Comparison of ENCODE assay signal across 7 cellular contexts in the genomic region with DNA sequence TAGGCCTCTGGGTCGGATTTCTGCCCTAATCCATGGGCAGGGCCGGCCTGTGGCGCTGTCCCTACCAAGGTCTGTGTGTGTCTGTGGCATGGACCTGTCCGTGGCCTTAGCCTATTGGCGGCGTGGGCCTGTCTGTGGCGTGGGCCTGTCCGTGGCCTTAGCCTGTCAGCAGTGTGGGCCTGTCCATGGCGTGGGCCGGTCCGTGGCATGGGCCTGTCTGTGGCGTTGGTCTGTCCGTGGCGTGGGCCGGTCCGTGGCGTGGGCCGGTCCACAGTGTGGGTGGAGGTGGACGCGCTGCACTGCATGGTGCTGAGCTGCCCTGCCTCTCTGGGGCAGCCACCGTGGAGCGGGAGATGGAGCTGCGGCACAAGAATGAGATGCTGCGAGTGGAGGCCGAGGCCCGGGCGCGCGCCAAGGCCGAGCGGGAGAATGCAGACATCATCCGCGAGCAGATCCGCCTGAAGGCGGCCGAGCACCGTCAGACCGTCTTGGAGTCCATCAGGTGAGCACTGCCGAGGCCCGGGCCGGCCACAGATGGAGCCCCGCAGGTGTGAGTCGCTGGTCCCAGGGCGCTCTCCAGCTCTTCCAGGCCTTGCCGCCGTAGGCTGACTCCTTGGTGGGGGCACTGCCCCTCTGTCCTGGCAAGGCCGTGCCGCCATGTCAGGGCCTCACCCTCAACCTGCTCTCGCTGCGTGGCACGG. TPM values are rescaled to one million over a fixed set of nuclear protein-coding genes. Genes with fewer than 3 reads are reported as not detected.
DNase-seq lines count a peak whose midpoint lies in the region; ATAC-seq, FAIRE-seq and TF ChIP-seq lines count a peak whose summit lies in the region.
"Not testable (repeated sequence)": the region's sequence is repeated elsewhere in the genome, so short reads cannot be mapped to it uniquely, and the experiment has no call there.
"Had no signal": no experiment of that assay in that cellular context is flagged by ENCODE, and none has a peak within 500 bp of the region (broad histone marks: within the 10 kb centered on the region; RNA-seq: fewer than 3 reads in every experiment).

No MANE protein-coding gene starts in this region.

- 99% methylated on average over 21 of the region's 51 CpGs for WGBS in HepG2 (ENCODE audit: low lambda C conversion rate)

- H3K27ac Mint-ChIP-seq in GM23338; activated naive CD8-positive, alpha-beta T cell treated with anti-CD3 and anti-CD28 coated beads, Interleukin-2, amount 50 U/mL, for 24 hours; naive thymus-derived CD4-positive, alpha-beta T cell: not testable (repeated sequence)

- DNase-seq in GM23338 (ENCODE audit: low spot score); activated naive CD8-positive, alpha-beta T cell treated with anti-CD3 and anti-CD28 coated beads, Interleukin-2, amount 50 U/mL, for 24 hours; HepG2 (ENCODE audit: low spot score); naive thymus-derived CD4-positive, alpha-beta T cell; upper lobe of right lung: not testable (repeated sequence)
- peak; percentile 45 for DNase-seq in Right ventricle myocardium inferior (ENCODE audit: missing footprints)

- not testable (repeated sequence) for H3K27me3 ChIP-seq in GM23338 (ENCODE audit: insufficient read depth); HepG2 (ENCODE audit: control insufficient read depth in 1 of 2, insufficient read depth in 2 of 2, low read length in 2 of 2); naive thymus-derived CD4-positive, alpha-beta T cell (ENCODE audit: control insufficient read depth in 2 of 2, insufficient read depth in 2 of 2, low read length in 2 of 2); upper lobe of right lung

- H3K4me3 ChIP-seq in GM23338; HepG2 (replicated peaks in 1 of 3; ENCODE audit: insufficient read depth in 1 of 3, low read depth in 2 of 3, low read length in 3 of 3); naive thymus-derived CD4-positive, alpha-beta T cell (ENCODE audit: low read length); upper lobe of right lung: not testable (repeated sequence)

- not testable (repeated sequence) for H4K20me1 ChIP-seq in GM23338 (replicated peaks; ENCODE audit: insufficient read depth); HepG2 (ENCODE audit: insufficient read depth, low read length)

- POLR2A ChIA-PET in HepG2 (lab: Yijun Ruan, JAX); naive thymus-derived CD4-positive, alpha-beta T cell (lab: Charles Lee): not testable (repeated sequence)

- TF ChIP-seq POLR2A in HepG2 (IDR thresholded peaks at IDR 0.05; ENCODE audit: insufficient read depth in 1 of 2, low read depth in 2 of 2, low read length in 2 of 2): not testable (repeated sequence)

- H3K27me3 Mint-ChIP-seq in GM23338 (ENCODE audit: insufficient read depth, low read depth, poor library complexity); activated naive CD8-positive, alpha-beta T cell treated with anti-CD3 and anti-CD28 coated beads, Interleukin-2, amount 50 U/mL, for 24 hours; naive thymus-derived CD4-positive, alpha-beta T cell: not testable (repeated sequence)

- not testable (repeated sequence) for FAIRE-seq in HepG2 (lab: Jason Lieb, UNC)

- TF ChIP-seq RAD21 in HepG2 (CRISPR knock-in tag; IDR thresholded peaks at IDR 0.05): not testable (repeated sequence)

- not testable (repeated sequence) for H3K4me2 ChIP-seq in GM23338; HepG2 (ENCODE audit: low read depth, low read length)

- not testable (repeated sequence) for H3K9me3 Mint-ChIP-seq in GM23338; activated naive CD8-positive, alpha-beta T cell treated with anti-CD3 and anti-CD28 coated beads, Interleukin-2, amount 50 U/mL, for 24 hours; naive thymus-derived CD4-positive, alpha-beta T cell

- H3K36me3 ChIP-seq in GM23338 (ENCODE audit: insufficient read depth): not testable (repeated sequence)
- H3K36me3 ChIP-seq in HepG2 (replicated peaks in 1 of 2; ENCODE audit: control insufficient read depth in 1 of 2, insufficient read depth in 2 of 2, low read length in 2 of 2): peaks cover 11 to 33% of the 10 kb centered on the region in 2 experiments; a peak in 4 of 5 replicates
- peaks cover 0 to 36% (median 0%) of the 10 kb centered on the region in 3 experiments for H3K36me3 ChIP-seq in naive thymus-derived CD4-positive, alpha-beta T cell (ENCODE audit: control insufficient read depth in 2 of 3, insufficient read depth in 3 of 3, low read length in 3 of 3)
- H3K36me3 ChIP-seq in upper lobe of right lung: peaks cover 25% of the 10 kb centered on the region

- H2AFZ ChIP-seq in GM23338; HepG2 (ENCODE audit: low read length): not testable (repeated sequence)

- H3K4me1 Mint-ChIP-seq in GM23338; activated naive CD8-positive, alpha-beta T cell treated with anti-CD3 and anti-CD28 coated beads, Interleukin-2, amount 50 U/mL, for 24 hours; naive thymus-derived CD4-positive, alpha-beta T cell: not testable (repeated sequence)

- not testable (repeated sequence) for H3K27ac ChIP-seq in GM23338 (ENCODE audit: low read depth); HepG2 (ENCODE audit: extremely low read length, insufficient read depth, low read length); naive thymus-derived CD4-positive, alpha-beta T cell (ENCODE audit: low read depth, low read length); upper lobe of right lung

- not testable (repeated sequence) for H3K9ac ChIP-seq in HepG2 (ENCODE audit: insufficient read depth, low read depth, low read length)

- in situ Hi-C loops in HepG2 (cut with HindIII; ENCODE audit: extremely low pct_ligation_motif_present, low pct_unique_long_range_greater_than_20kb): not testable (repeated sequence)

- not testable (repeated sequence) for TF ChIP-seq CTCF in GM23338 (conservative IDR thresholded peaks at IDR 0.05; ENCODE audit: low read depth in 2 of 2); HepG2 (CRISPR knock-in tag; IDR thresholded peaks at IDR 0.05); upper lobe of right lung (IDR thresholded peaks at IDR 0.05)

- peaks cover 28% of the 10 kb centered on the region for H3K36me3 Mint-ChIP-seq in GM23338 (ENCODE audit: low read depth)
- peaks cover 18% of the 10 kb centered on the region for H3K36me3 Mint-ChIP-seq in activated naive CD8-positive, alpha-beta T cell treated with anti-CD3 and anti-CD28 coated beads, Interleukin-2, amount 50 U/mL, for 24 hours (ENCODE audit: low read depth)
- H3K36me3 Mint-ChIP-seq in naive thymus-derived CD4-positive, alpha-beta T cell: peaks cover 0 to 11% (median 0%) of the 10 kb centered on the region in 5 donors

- CTCF ChIA-PET in HepG2 (lab: Yijun Ruan, JAX; ENCODE audit: low intra/inter-chr PET ratio, low total read pairs); naive thymus-derived CD4-positive, alpha-beta T cell (lab: Charles Lee): not testable (repeated sequence)

- intact Hi-C loops in Right ventricle myocardium inferior (cut with DNase I): loop anchor here (10.0 kb wide), 1 partner anchor 55 kb away; the partner anchor contains the start of gene SSU72
- intact Hi-C loops in HepG2 (cut with micrococcal nuclease; ENCODE audit: unreplicated experiment); naive thymus-derived CD4-positive, alpha-beta T cell (cut with micrococcal nuclease); upper lobe of right lung (cut with DNase I): not testable (repeated sequence)

- not testable (repeated sequence) for H3F3A ChIP-seq in GM23338 (replicated peaks; ENCODE audit: low read depth)

- TF ChIP-seq EP300 in HepG2 (IDR thresholded peaks at IDR 0.05; ENCODE audit: low read depth in 2 of 2, low read length in 2 of 2); HepG2 (CRISPR knock-in tag; IDR thresholded peaks at IDR 0.05; ENCODE audit: borderline replicate concordance): not testable (repeated sequence)

- not testable (repeated sequence) for H3K79me2 ChIP-seq in GM23338 (replicated peaks; ENCODE audit: insufficient read depth); HepG2 (ENCODE audit: insufficient read depth, low read length)

- BruUV-seq in HepG2 (replicated peaks; lab: Mats Ljungman, UMichigan): not testable (repeated sequence)

- not testable (repeated sequence) for H3K9me3 ChIP-seq in HepG2 (ENCODE audit: low read length); naive thymus-derived CD4-positive, alpha-beta T cell (ENCODE audit: control insufficient read depth in 2 of 3, low read length in 3 of 3); upper lobe of right lung

- H3K4me3 Mint-ChIP-seq in GM23338; activated naive CD8-positive, alpha-beta T cell treated with anti-CD3 and anti-CD28 coated beads, Interleukin-2, amount 50 U/mL, for 24 hours; naive thymus-derived CD4-positive, alpha-beta T cell: not testable (repeated sequence)

- not testable (repeated sequence) for H3K4me1 ChIP-seq in GM23338 (ENCODE audit: insufficient read depth); HepG2 (ENCODE audit: insufficient read depth, low read length); naive thymus-derived CD4-positive, alpha-beta T cell (ENCODE audit: control insufficient read depth in 2 of 2, insufficient read depth in 2 of 2, low read length in 2 of 2); upper lobe of right lung

- ATAC-seq in GM23338, Right ventricle myocardium inferior, HepG2: not testable (repeated sequence)
- ATAC-seq in activated naive CD8-positive, alpha-beta T cell treated with anti-CD3 and anti-CD28 coated beads, Interleukin-2, amount 50 U/mL, for 24 hours: peak; percentile 5
- peak; percentile 12 for ATAC-seq in naive thymus-derived CD4-positive, alpha-beta T cell
- peak; percentile 3 for ATAC-seq in upper lobe of right lung

- not testable (repeated sequence) for H3K9me2 ChIP-seq in GM23338 (ENCODE audit: insufficient read depth)

RNA-seq across cellular contexts. Expression of gene ATAD3A, which starts 8.0 kb away (rescaled TPM):
- 71.4 and 80.3 TPM in 2 replicates for total RNA-seq in GM23338 (2014; rRNA removed; shearing (Covaris generic))
- polyA plus RNA-seq in GM23338 (2016; fragmentation: Nextera tagmentation; extraction: Ambion mirVana) (36.5 and 39.3 TPM in 2 replicates), HepG2 (2011; rRNA removed) (10.6 and 15.5 TPM in 2 replicates)
- total RNA-seq in Right ventricle myocardium inferior (17.9 TPM), HepG2 (2016; rRNA removed; fragmentation: Illumina TruSeq; extraction: Trizol) (33.4 and 49.0 TPM in 2 replicates), upper lobe of right lung (21.9 TPM)
- total RNA-seq in HepG2 (2016; cell fraction: cytosol; rRNA removed; fragmentation: Illumina TruSeq; extraction: Trizol; ENCODE audit: low read depth): 18.2 and 18.9 TPM in 2 replicates
- 27.6 and 52.7 TPM in 2 replicates for total RNA-seq in HepG2 (2016; cell fraction: insoluble cytoplasmic fraction; rRNA removed; fragmentation: Illumina TruSeq; extraction: Trizol)
- total RNA-seq in HepG2 (2016; cell fraction: membrane; rRNA removed; fragmentation: Illumina TruSeq; extraction: Trizol): 38.0 and 38.8 TPM in 2 replicates
- 30.1 and 34.5 TPM in 2 replicates for total RNA-seq in HepG2 (2016; cell fraction: nucleus; rRNA removed; fragmentation: Illumina TruSeq; extraction: Trizol)
- 11.1 and 18.2 TPM in 2 replicates for polyA plus RNA-seq in HepG2 (2011; cell fraction: cytosol; rRNA removed)
- 45.2 and 49.3 TPM in 2 replicates for polyA plus RNA-seq in HepG2 (2011; cell fraction: nucleus; rRNA removed)
- 12.6 and 17.3 TPM in 2 replicates for polyA plus RNA-seq in HepG2 (2012)
- polyA plus RNA-seq in HepG2 (2016; cell fraction: cytosol; fragmentation: Illumina TruSeq; extraction: Trizol; ENCODE audit: low read depth): 19.2 and 20.9 TPM in 2 replicates
- polyA plus RNA-seq in HepG2 (2016; cell fraction: insoluble cytoplasmic fraction; fragmentation: Illumina TruSeq; extraction: Trizol; ENCODE audit: low read depth): 33.0 and 40.7 TPM in 2 replicates
- polyA plus RNA-seq in HepG2 (2016; cell fraction: membrane; fragmentation: Illumina TruSeq; extraction: Trizol; ENCODE audit: low read depth): 30.9 and 31.4 TPM in 2 replicates
- polyA plus RNA-seq in HepG2 (2016; cell fraction: nucleus; fragmentation: Illumina TruSeq; extraction: Trizol; ENCODE audit: insufficient read depth, low read depth): 80.5 and 96.5 TPM in 2 replicates
- polyA minus RNA-seq in HepG2 (2011; rRNA and poly(A)+ RNA removed; ENCODE audit: low replicate concordance): 21.9 and 37.5 TPM in 2 replicates
- polyA minus RNA-seq in HepG2 (2011; cell fraction: cytosol; rRNA and poly(A)+ RNA removed): 11.0 and 16.1 TPM in 2 replicates
- 8.6 and 10.7 TPM in 2 replicates for polyA minus RNA-seq in HepG2 (2011; cell fraction: nucleus; rRNA and poly(A)+ RNA removed)
- total RNA-seq in naive thymus-derived CD4-positive, alpha-beta T cell: 10 to 100 TPM; 21.0 to 41.3 (median 22.9) TPM
- polyA plus RNA-seq in naive thymus-derived CD4-positive, alpha-beta T cell: 10 to 100 TPM in 1 of 2 donors, 1 to 10 TPM in 1; 5.4 to 11.6 TPM

RNA-seq across cellular contexts. Expression of gene TMEM240, which starts 20.5 kb away (rescaled TPM):
- 0.74 and 5.1 TPM in 2 replicates for total RNA-seq in GM23338 (2014; rRNA removed; shearing (Covaris generic))
- 1.8 and 1.9 TPM in 2 replicates for polyA plus RNA-seq in GM23338 (2016; fragmentation: Nextera tagmentation; extraction: Ambion mirVana)
- total RNA-seq in Right ventricle myocardium inferior: 6.9 TPM
- not detected in 2 replicates for total RNA-seq in HepG2 (2016; rRNA removed; fragmentation: Illumina TruSeq; extraction: Trizol)
- not detected in 2 replicates for total RNA-seq in HepG2 (2016; cell fraction: cytosol; rRNA removed; fragmentation: Illumina TruSeq; extraction: Trizol; ENCODE audit: low read depth)
- not detected in 2 replicates for total RNA-seq in HepG2 (2016; cell fraction: insoluble cytoplasmic fraction; rRNA removed; fragmentation: Illumina TruSeq; extraction: Trizol)
- total RNA-seq in HepG2 (2016; cell fraction: membrane; rRNA removed; fragmentation: Illumina TruSeq; extraction: Trizol): not detected in 2 replicates
- not detected in 2 replicates for total RNA-seq in HepG2 (2016; cell fraction: nucleus; rRNA removed; fragmentation: Illumina TruSeq; extraction: Trizol)
- polyA plus RNA-seq in HepG2 (2011; rRNA removed): 0.17 and 0.21 TPM in 2 replicates
- 0.17 TPM in 1 of 2 replicates, not detected in the other for polyA plus RNA-seq in HepG2 (2011; cell fraction: cytosol; rRNA removed)
- 3.9 and 4.5 TPM in 2 replicates for polyA plus RNA-seq in HepG2 (2011; cell fraction: nucleus; rRNA removed)
- 0.58 and 1.1 TPM in 2 replicates for polyA plus RNA-seq in HepG2 (2012)
- not detected in 2 replicates for polyA plus RNA-seq in HepG2 (2016; cell fraction: cytosol; fragmentation: Illumina TruSeq; extraction: Trizol; ENCODE audit: low read depth)
- polyA plus RNA-seq in HepG2 (2016; cell fraction: insoluble cytoplasmic fraction; fragmentation: Illumina TruSeq; extraction: Trizol; ENCODE audit: low read depth): 0.34 TPM in 1 of 2 replicates, not detected in the other
- not detected in 2 replicates for polyA plus RNA-seq in HepG2 (2016; cell fraction: membrane; fragmentation: Illumina TruSeq; extraction: Trizol; ENCODE audit: low read depth)
- 0.90 TPM in 1 of 2 replicates, not detected in the other for polyA plus RNA-seq in HepG2 (2016; cell fraction: nucleus; fragmentation: Illumina TruSeq; extraction: Trizol; ENCODE audit: insufficient read depth, low read depth)
- polyA minus RNA-seq in HepG2 (2011; rRNA and poly(A)+ RNA removed; ENCODE audit: low replicate concordance): not detected in 2 replicates
- not detected in 2 replicates for polyA minus RNA-seq in HepG2 (2011; cell fraction: cytosol; rRNA and poly(A)+ RNA removed)
- not detected in 2 replicates for polyA minus RNA-seq in HepG2 (2011; cell fraction: nucleus; rRNA and poly(A)+ RNA removed)
- 1 to 10 TPM in 3 of 5 experiments, under 1 TPM in 1, not detected in 1; 0.66 to 2.8 (median 1.7) TPM for total RNA-seq in naive thymus-derived CD4-positive, alpha-beta T cell
- polyA plus RNA-seq in naive thymus-derived CD4-positive, alpha-beta T cell: under 1 TPM in 1 of 2 donors, not detected in 1; 0.84 TPM
- total RNA-seq in upper lobe of right lung: 2.9 TPM
- total RNA-seq: CD4-positive, CD25-positive, alpha-beta regulatory T cell had no signal
- polyA plus RNA-seq: CD4-positive, CD25-positive, alpha-beta regulatory T cell had no signal

RNA-seq across cellular contexts. Expression of gene ATAD3B, which starts 48.4 kb away (rescaled TPM):
- total RNA-seq in GM23338 (2014; rRNA removed; shearing (Covaris generic)): 61.4 and 63.4 TPM in 2 replicates
- polyA plus RNA-seq in GM23338 (2016; fragmentation: Nextera tagmentation; extraction: Ambion mirVana): 32.3 and 37.8 TPM in 2 replicates
- 9.0 TPM for total RNA-seq in Right ventricle myocardium inferior
- 21.1 and 31.1 TPM in 2 replicates for total RNA-seq in HepG2 (2016; rRNA removed; fragmentation: Illumina TruSeq; extraction: Trizol)
- total RNA-seq in HepG2 (2016; cell fraction: cytosol; rRNA removed; fragmentation: Illumina TruSeq; extraction: Trizol; ENCODE audit: low read depth): 26.1 and 27.7 TPM in 2 replicates
- total RNA-seq in HepG2 (2016; cell fraction: insoluble cytoplasmic fraction; rRNA removed; fragmentation: Illumina TruSeq; extraction: Trizol): 19.1 and 31.9 TPM in 2 replicates
- 24.8 and 25.7 TPM in 2 replicates for total RNA-seq in HepG2 (2016; cell fraction: membrane; rRNA removed; fragmentation: Illumina TruSeq; extraction: Trizol)
- 28.8 and 34.2 TPM in 2 replicates for total RNA-seq in HepG2 (2016; cell fraction: nucleus; rRNA removed; fragmentation: Illumina TruSeq; extraction: Trizol)
- polyA plus RNA-seq in HepG2 (2011; rRNA removed): 9.6 and 15.4 TPM in 2 replicates
- polyA plus RNA-seq in HepG2 (2011; cell fraction: cytosol; rRNA removed): 7.3 and 12.3 TPM in 2 replicates
- 82.9 and 84.6 TPM in 2 replicates for polyA plus RNA-seq in HepG2 (2011; cell fraction: nucleus; rRNA removed)
- polyA plus RNA-seq in HepG2 (2012): 9.1 and 14.3 TPM in 2 replicates
- polyA plus RNA-seq in HepG2 (2016; cell fraction: cytosol; fragmentation: Illumina TruSeq; extraction: Trizol; ENCODE audit: low read depth): 11.2 and 12.2 TPM in 2 replicates
- polyA plus RNA-seq in HepG2 (2016; cell fraction: insoluble cytoplasmic fraction; fragmentation: Illumina TruSeq; extraction: Trizol; ENCODE audit: low read depth): 22.1 and 23.9 TPM in 2 replicates
- polyA plus RNA-seq in HepG2 (2016; cell fraction: membrane; fragmentation: Illumina TruSeq; extraction: Trizol; ENCODE audit: low read depth): 16.4 and 18.0 TPM in 2 replicates
- polyA plus RNA-seq in HepG2 (2016; cell fraction: nucleus; fragmentation: Illumina TruSeq; extraction: Trizol; ENCODE audit: insufficient read depth, low read depth): 108 and 128 TPM in 2 replicates
- 15.4 and 54.9 TPM in 2 replicates for polyA minus RNA-seq in HepG2 (2011; rRNA and poly(A)+ RNA removed; ENCODE audit: low replicate concordance)
- 8.0 and 10.3 TPM in 2 replicates for polyA minus RNA-seq in HepG2 (2011; cell fraction: cytosol; rRNA and poly(A)+ RNA removed)
- 18.0 and 21.1 TPM in 2 replicates for polyA minus RNA-seq in HepG2 (2011; cell fraction: nucleus; rRNA and poly(A)+ RNA removed)
- total RNA-seq in naive thymus-derived CD4-positive, alpha-beta T cell: 10 to 100 TPM; 42.5 to 53.8 (median 51.7) TPM
- polyA plus RNA-seq in naive thymus-derived CD4-positive, alpha-beta T cell: 1 to 10 TPM; 4.5 to 6.1 TPM
- total RNA-seq in upper lobe of right lung: 24.3 TPM

RNA-seq across cellular contexts. Expression of gene SSU72, which starts 54.7 kb away (rescaled TPM):
- total RNA-seq in GM23338 (2014; rRNA removed; shearing (Covaris generic)): 148 and 163 TPM in 2 replicates
- polyA plus RNA-seq in GM23338 (2016; fragmentation: Nextera tagmentation; extraction: Ambion mirVana): 244 and 248 TPM in 2 replicates
- 116 TPM for total RNA-seq in Right ventricle myocardium inferior
- total RNA-seq in HepG2 (2016; rRNA removed; fragmentation: Illumina TruSeq; extraction: Trizol): 63.5 and 67.1 TPM in 2 replicates
- 174 and 181 TPM in 2 replicates for total RNA-seq in HepG2 (2016; cell fraction: cytosol; rRNA removed; fragmentation: Illumina TruSeq; extraction: Trizol; ENCODE audit: low read depth)
- total RNA-seq in HepG2 (2016; cell fraction: insoluble cytoplasmic fraction; rRNA removed; fragmentation: Illumina TruSeq; extraction: Trizol): 55.4 and 71.0 TPM in 2 replicates
- 205 and 206 TPM in 2 replicates for total RNA-seq in HepG2 (2016; cell fraction: membrane; rRNA removed; fragmentation: Illumina TruSeq; extraction: Trizol)
- total RNA-seq in HepG2 (2016; cell fraction: nucleus; rRNA removed; fragmentation: Illumina TruSeq; extraction: Trizol): 33.8 and 37.5 TPM in 2 replicates
- polyA plus RNA-seq in HepG2 (2011; rRNA removed): 41.7 and 42.8 TPM in 2 replicates
- polyA plus RNA-seq in HepG2 (2011; cell fraction: cytosol; rRNA removed): 46.2 and 47.3 TPM in 2 replicates
- 54.5 and 58.4 TPM in 2 replicates for polyA plus RNA-seq in HepG2 (2011; cell fraction: nucleus; rRNA removed)
- 78.4 and 81.7 TPM in 2 replicates for polyA plus RNA-seq in HepG2 (2012)
- 402 and 408 TPM in 2 replicates for polyA plus RNA-seq in HepG2 (2016; cell fraction: cytosol; fragmentation: Illumina TruSeq; extraction: Trizol; ENCODE audit: low read depth)
- polyA plus RNA-seq in HepG2 (2016; cell fraction: insoluble cytoplasmic fraction; fragmentation: Illumina TruSeq; extraction: Trizol; ENCODE audit: low read depth): 95.7 and 105 TPM in 2 replicates
- 348 and 359 TPM in 2 replicates for polyA plus RNA-seq in HepG2 (2016; cell fraction: membrane; fragmentation: Illumina TruSeq; extraction: Trizol; ENCODE audit: low read depth)
- polyA plus RNA-seq in HepG2 (2016; cell fraction: nucleus; fragmentation: Illumina TruSeq; extraction: Trizol; ENCODE audit: insufficient read depth, low read depth): 88.7 and 92.0 TPM in 2 replicates
- polyA minus RNA-seq in HepG2 (2011; rRNA and poly(A)+ RNA removed; ENCODE audit: low replicate concordance): 60.1 and 74.5 TPM in 2 replicates
- polyA minus RNA-seq in HepG2 (2011; cell fraction: cytosol; rRNA and poly(A)+ RNA removed): 44.8 and 47.0 TPM in 2 replicates
- polyA minus RNA-seq in HepG2 (2011; cell fraction: nucleus; rRNA and poly(A)+ RNA removed): 35.7 and 37.5 TPM in 2 replicates
- total RNA-seq in naive thymus-derived CD4-positive, alpha-beta T cell: 100 to 1,000 TPM; 121 to 148 (median 137) TPM
- polyA plus RNA-seq in naive thymus-derived CD4-positive, alpha-beta T cell: 100 to 1,000 TPM; 211 to 267 TPM
- total RNA-seq in upper lobe of right lung: 125 TPM
